In genomic region chr1:21577933-21578332, GRCh38 we compare ENCODE assay signal across 28 cellular contexts.
"Had no signal": no experiment of that assay in that cellular context is flagged by ENCODE, and none has a peak within 500 bp of the region (broad histone marks: within the 10 kb centered on the region; RNA-seq: fewer than 3 reads in every experiment).

No MANE protein-coding gene starts in this region.

- H3K4me3 ChIP-seq: coronary artery, esophagus muscularis mucosa, heart right ventricle, lower lobe of right lung, mucosa of descending colon, right lobe of liver, stomach, thyroid gland had no signal

- H2AFZ ChIP-seq: parathyroid adenoma had no signal

- H3K36me3 Mint-ChIP-seq: mesothelial cell of epicardium; naive B cell; natural killer cell treated with Interleukin-12 subunit alpha and Interleukin-12 subunit beta and Interleukin-15 and Interleukin-18, amount 100 ng/mL, for 72 hours; stimulated activated effector memory CD8-positive, alpha-beta T cell treated with anti-CD3 and anti-CD28 coated beads, Interleukin-12 subunit alpha, Interleukin-12 subunit beta, amount 100 ng/mL, for 72 hours had no signal

- H3K9me3 Mint-ChIP-seq: central memory CD8-positive, alpha-beta T cell; mesothelial cell of epicardium; naive B cell; natural killer cell treated with Interleukin-12 subunit alpha and Interleukin-12 subunit beta and Interleukin-15 and Interleukin-18, amount 100 ng/mL, for 72 hours; stimulated activated effector memory CD8-positive, alpha-beta T cell treated with anti-CD3 and anti-CD28 coated beads, Interleukin-12 subunit alpha, Interleukin-12 subunit beta, amount 100 ng/mL, for 72 hours had no signal

- ATAC-seq: foreskin keratinocyte; heart right ventricle; left ventricle myocardium superior; lower lobe of right lung; mucosa of descending colon; right lobe of liver; stimulated activated effector memory CD8-positive, alpha-beta T cell treated with anti-CD3 and anti-CD28 coated beads, Interleukin-12 subunit alpha, Interleukin-12 subunit beta, amount 100 ng/mL, for 72 hours had no signal

- H3K27ac Mint-ChIP-seq: mesothelial cell of epicardium; naive B cell; natural killer cell treated with Interleukin-12 subunit alpha and Interleukin-12 subunit beta and Interleukin-15 and Interleukin-18, amount 100 ng/mL, for 72 hours; progenitor cell of endocrine pancreas; stimulated activated effector memory CD8-positive, alpha-beta T cell treated with anti-CD3 and anti-CD28 coated beads, Interleukin-12 subunit alpha, Interleukin-12 subunit beta, amount 100 ng/mL, for 72 hours had no signal

- H3K4me1 ChIP-seq: foreskin keratinocyte, parathyroid adenoma had no signal

- H3K9ac ChIP-seq: parathyroid adenoma had no signal

- H3K4me1 Mint-ChIP-seq: central memory CD8-positive, alpha-beta T cell; mesothelial cell of epicardium; stimulated activated effector memory CD8-positive, alpha-beta T cell treated with anti-CD3 and anti-CD28 coated beads, Interleukin-12 subunit alpha, Interleukin-12 subunit beta, amount 100 ng/mL, for 72 hours had no signal

- DNase-seq: dermis blood vessel endothelial cell; effector memory CD4-positive, alpha-beta T cell; foreskin keratinocyte; glutamatergic neuron; heart right ventricle; hippocampal formation; kidney glomerular epithelial cell; left ventricle myocardium superior; lower lobe of right lung; naive B cell; right lobe of liver; small intestine; stimulated activated CD4-positive, alpha-beta T cell treated with anti-CD3 and anti-CD28 coated beads, Interleukin-12 subunit alpha, Interleukin-12 subunit beta, amount 100 ng/mL, for 4 hours; stimulated activated CD4-positive, alpha-beta T cell treated with anti-CD3 and anti-CD28 coated beads, Interleukin-1b, Interleukin-23, amount 100 ng/mL, for 48 hours; stimulated activated CD4-positive, alpha-beta T cell treated with anti-CD3 and anti-CD28 coated beads, Interleukin-4, amount 100 ng/mL, for 1 hour; stimulated activated naive CD4-positive, alpha-beta T cell treated with Interleukin-2 at 50 U/mL for 16 hours; stomach; thyroid gland; trophoblast cell had no signal

- H3K27ac ChIP-seq: coronary artery, esophagus muscularis mucosa, foreskin keratinocyte, heart right ventricle, lower lobe of right lung, parathyroid adenoma, right lobe of liver, stomach, thyroid gland had no signal

- H3K4me3 Mint-ChIP-seq: central memory CD8-positive, alpha-beta T cell; mesothelial cell of epicardium; naive B cell; natural killer cell treated with Interleukin-12 subunit alpha and Interleukin-12 subunit beta and Interleukin-15 and Interleukin-18, amount 100 ng/mL, for 72 hours; stimulated activated effector memory CD8-positive, alpha-beta T cell treated with anti-CD3 and anti-CD28 coated beads, Interleukin-12 subunit alpha, Interleukin-12 subunit beta, amount 100 ng/mL, for 72 hours had no signal

- H3K79me2 ChIP-seq: parathyroid adenoma had no signal

- H3K9me3 ChIP-seq: esophagus muscularis mucosa, lower lobe of right lung, mucosa of descending colon, right lobe of liver, stomach, thyroid gland had no signal

- H3K36me3 ChIP-seq: esophagus muscularis mucosa, heart right ventricle, lower lobe of right lung, right lobe of liver, stomach, thyroid gland had no signal

- H3K27me3 ChIP-seq: esophagus muscularis mucosa, foreskin keratinocyte, right lobe of liver, thyroid gland had no signal
